Comparison of ENCODE assay signal across 8 cellular contexts in genomic region chr10:132458595-132459251, GRCh38.
DNase-seq lines count a peak whose midpoint lies in the region; ATAC-seq and TF ChIP-seq lines count a peak whose summit lies in the region.

No MANE protein-coding gene starts in this region.

- no peaks in the 10 kb centered on the region for H4K20me1 ChIP-seq in H9 (ENCODE audit: control insufficient read depth, insufficient read depth, insufficient read length)

- no peaks in the 10 kb centered on the region for H3K79me2 ChIP-seq in H9 (ENCODE audit: insufficient read depth, low read length)

- no peak overlapping the region for H4K5ac ChIP-seq in H9 (ENCODE audit: insufficient read length, low read depth, low read length)

- peaks cover 0 to 3% (median 0%) of the 10 kb centered on the region in 3 donors for H3K4me1 Mint-ChIP-seq in CD8-positive, alpha-beta memory T cell
- H3K4me1 Mint-ChIP-seq in H9: no peaks in the 10 kb centered on the region; a peak in 1 of 4 replicates

- no peaks in the 10 kb centered on the region for H3K79me1 ChIP-seq in H9 (ENCODE audit: insufficient read depth, low read depth, low read length, poor library complexity, severe bottlenecking)

- H3K27me3 ChIP-seq in CD8-positive, alpha-beta memory T cell (ENCODE audit: insufficient read depth, low read length, poor library complexity, severe bottlenecking): no peaks in the 10 kb centered on the region
- no peaks in the 10 kb centered on the region for H3K27me3 ChIP-seq in H9 (ENCODE audit: insufficient read depth, low read length)
- no peaks in the 10 kb centered on the region for H3K27me3 ChIP-seq in right atrium auricular region

- peak; percentile 94 for TF ChIP-seq CTCF in H9 (conservative IDR thresholded peaks at IDR 0.05)
- TF ChIP-seq CTCF in right atrium auricular region (IDR thresholded peaks at IDR 0.05): peak; percentile 95 to 99

- peak overlapping the region in 2 of 8 donors; percentile 24 to 66 for H3K27ac Mint-ChIP-seq in CD8-positive, alpha-beta memory T cell
- H3K27ac Mint-ChIP-seq in H9: no peak overlapping the region
- H3K27ac Mint-ChIP-seq in activated naive CD4-positive, alpha-beta T cell treated with anti-CD3 and anti-CD28 coated beads, Interleukin-2, amount 50 U/mL, for 72 hours: no peak overlapping the region

- H3K9ac ChIP-seq in H9 (ENCODE audit: extremely low read depth, insufficient read length, low read length): no peak overlapping the region

- H3K9me3 ChIP-seq in CD8-positive, alpha-beta memory T cell (ENCODE audit: low read length): no peaks in the 10 kb centered on the region
- H3K9me3 ChIP-seq in H9 (ENCODE audit: control insufficient read depth, low read depth, low read length): no peaks in the 10 kb centered on the region
- no peaks in the 10 kb centered on the region for H3K9me3 ChIP-seq in right atrium auricular region

- peak; percentile 90 for ATAC-seq in SK-N-SH treated with all-trans-retinoic acid at 6 μM for 48 hours
- ATAC-seq in activated naive CD4-positive, alpha-beta T cell treated with anti-CD3 and anti-CD28 coated beads, Interleukin-2, amount 50 U/mL, for 72 hours: peak; percentile 78 to 85
- ATAC-seq in GM18519 (IDR thresholded peaks at IDR 0.05; ENCODE audit: low FRiP score, unreplicated experiment): no peak

- no peak overlapping the region for H3K4ac ChIP-seq in H9 (ENCODE audit: low read depth, low read length)

- H3K56ac ChIP-seq in H9 (ENCODE audit: insufficient read length, low read depth, low read length): no peak overlapping the region

- H3K27ac ChIP-seq in CD8-positive, alpha-beta memory T cell (ENCODE audit: low read depth, low read length): no peak overlapping the region
- H3K27ac ChIP-seq in H9 (ENCODE audit: insufficient read length, low read depth, low read length) (no peak overlapping the region), right atrium auricular region (no peak overlapping the region)

- CTCF ChIA-PET in CD8-positive, alpha-beta memory T cell (lab: Charles Lee): interaction anchor here (0.8 to 2.2 kb wide), 8 partner anchors 21 to 185 kb away, joined by 3 to 11 read pairs (median 5); no protein-coding TSS in a partner anchor

- no peak overlapping the region for H2BK15ac ChIP-seq in H9 (ENCODE audit: low read depth, low read length)

- no peak overlapping the region for H4K91ac ChIP-seq in H9 (ENCODE audit: insufficient read length, low read depth, low read length)

- H3K4me3 Mint-ChIP-seq in CD8-positive, alpha-beta memory T cell: no peak overlapping the region
- peak overlapping the region in 1 of 2 experiments; percentile 22; a peak in 1 of 5 replicates for H3K4me3 Mint-ChIP-seq in H9

- peak; percentile 51 to 73 (median 59) for DNase-seq in CD8-positive, alpha-beta memory T cell
- DNase-seq in H9 (peak; percentile 72), right atrium auricular region (ENCODE audit: low spot score) (no peak), OCI-M2 (lab: John Stamatoyannopoulos, UW; ENCODE audit: unreplicated experiment) (no peak)
- DNase-seq in activated naive CD4-positive, alpha-beta T cell treated with anti-CD3 and anti-CD28 coated beads, Interleukin-2, amount 50 U/mL, for 72 hours (ENCODE audit: low spot score in 2 of 2): peak; percentile 66 to 86
- peak; percentile 73 for DNase-seq in stimulated activated CD4-positive, alpha-beta T cell treated with anti-CD3 and anti-CD28 coated beads, Interleukin-12 subunit alpha, Interleukin-12 subunit beta, amount 100 ng/mL, for 4 hours

- no CpG with 5 or more reads among the region's 30 CpGs for WGBS in H9 (ENCODE audit: extremely low coverage, insufficient read length, low lambda C conversion rate)

- H2BK120ac ChIP-seq in H9 (ENCODE audit: low read depth, low read length, poor library complexity, severe bottlenecking): no peak overlapping the region

- H3K14ac ChIP-seq in H9 (ENCODE audit: insufficient read depth, low read length): no peak overlapping the region

- no peaks in the 10 kb centered on the region for H3K9me3 Mint-ChIP-seq in CD8-positive, alpha-beta memory T cell
- H3K9me3 Mint-ChIP-seq in H9: no peaks in the 10 kb centered on the region
- no peaks in the 10 kb centered on the region for H3K9me3 Mint-ChIP-seq in activated naive CD4-positive, alpha-beta T cell treated with anti-CD3 and anti-CD28 coated beads, Interleukin-2, amount 50 U/mL, for 72 hours

- no peak overlapping the region for H2AFZ ChIP-seq in H9 (ENCODE audit: low read length)

- H3K27me3 Mint-ChIP-seq in CD8-positive, alpha-beta memory T cell: peaks cover 0 to 1% of the 10 kb centered on the region in 2 donors
- peaks cover 20% of the 10 kb centered on the region for H3K27me3 Mint-ChIP-seq in H9 (ENCODE audit: low read depth)

- no peaks in the 10 kb centered on the region for H3K36me3 Mint-ChIP-seq in CD8-positive, alpha-beta memory T cell
- H3K36me3 Mint-ChIP-seq in H9 (ENCODE audit: insufficient read depth in 1 of 3, low read depth in 3 of 3): no peaks in the 10 kb centered on the region
- no peaks in the 10 kb centered on the region for H3K36me3 Mint-ChIP-seq in activated naive CD4-positive, alpha-beta T cell treated with anti-CD3 and anti-CD28 coated beads, Interleukin-2, amount 50 U/mL, for 72 hours

- no peak overlapping the region for H2BK12ac ChIP-seq in H9 (ENCODE audit: insufficient read length, low read depth, low read length)

- H3K23me2 ChIP-seq in H9 (ENCODE audit: insufficient read length, low read depth, low read length, poor library complexity, severe bottlenecking): no peaks in the 10 kb centered on the region

- no peak overlapping the region for H3T11ph ChIP-seq in H9 (ENCODE audit: low read length)

- no peak overlapping the region for H4K8ac ChIP-seq in H9 (replicated peaks; ENCODE audit: insufficient read length, low read depth, low read length)

- no peaks in the 10 kb centered on the region for H3K4me1 ChIP-seq in CD8-positive, alpha-beta memory T cell (ENCODE audit: insufficient read depth, low read length)
- H3K4me1 ChIP-seq in H9 (ENCODE audit: insufficient read depth, low read length): no peaks in the 10 kb centered on the region
- peaks cover 0 to 29% of the 10 kb centered on the region in 2 donors for H3K4me1 ChIP-seq in right atrium auricular region

- no peak overlapping the region for H3K4me3 ChIP-seq in CD8-positive, alpha-beta memory T cell (ENCODE audit: low read length)
- H3K4me3 ChIP-seq in right atrium auricular region: no peak overlapping the region

- H3K18ac ChIP-seq in H9 (ENCODE audit: insufficient read length, low read depth, low read length): no peak overlapping the region

- no peak overlapping the region for H2BK20ac ChIP-seq in H9 (ENCODE audit: low read depth, low read length, poor library complexity, severe bottlenecking)

- no peak overlapping the region for H2AK5ac ChIP-seq in H9 (ENCODE audit: insufficient read length, low read length)

- no peak overlapping the region for H3K4me2 ChIP-seq in H9 (ENCODE audit: insufficient read depth, insufficient read length, low read length)

- no peak overlapping the region for H2BK5ac ChIP-seq in H9 (ENCODE audit: insufficient read length, low read length)

- H3K23ac ChIP-seq in H9 (ENCODE audit: insufficient read length, low read depth, low read length): no peak overlapping the region

- no peaks in the 10 kb centered on the region for H3K36me3 ChIP-seq in CD8-positive, alpha-beta memory T cell (ENCODE audit: insufficient read depth, low read length)
- H3K36me3 ChIP-seq in right atrium auricular region: no peaks in the 10 kb centered on the region

- POLR2A ChIA-PET in CD8-positive, alpha-beta memory T cell (lab: Charles Lee): interaction anchor here (0.5 kb wide), 1 partner anchor 12 kb away, joined by 6 read pairs; no protein-coding TSS in a partner anchor

TF ChIP-seq in SK-N-SH treated with all-trans-retinoic acid at 6 μM for 48 hours, 23 proteins besides CTCF, POLR2A, EP300 and RAD21:
- no peak for TF ChIP-seq SNAI2 (CRISPR knock-in tag; IDR thresholded peaks at IDR 0.05)
- no peak for TF ChIP-seq PATZ1 (CRISPR knock-in tag; IDR thresholded peaks at IDR 0.05; ENCODE audit: borderline replicate concordance)
- TF ChIP-seq ARNTL (CRISPR knock-in tag; IDR thresholded peaks at IDR 0.05; ENCODE audit: borderline replicate concordance, low read depth): no peak

Comparison
In these comparisons a context has a peak if more than half of its experiments do, and no peak if none do; other contexts are left out.
1. DNase-seq: peak in CD8-positive, alpha-beta memory T cell (5 of 5), H9 (single experiment), activated naive CD4-positive, alpha-beta T cell treated with anti-CD3 and anti-CD28 coated beads, Interleukin-2, amount 50 U/mL, for 72 hours (2 of 2) and stimulated activated CD4-positive, alpha-beta T cell treated with anti-CD3 and anti-CD28 coated beads, Interleukin-12 subunit alpha, Interleukin-12 subunit beta, amount 100 ng/mL, for 4 hours (single experiment); none in right atrium auricular region (single experiment) and OCI-M2 (single experiment).